8 cellular contexts compared by ENCODE assay signal in the genomic region with DNA sequence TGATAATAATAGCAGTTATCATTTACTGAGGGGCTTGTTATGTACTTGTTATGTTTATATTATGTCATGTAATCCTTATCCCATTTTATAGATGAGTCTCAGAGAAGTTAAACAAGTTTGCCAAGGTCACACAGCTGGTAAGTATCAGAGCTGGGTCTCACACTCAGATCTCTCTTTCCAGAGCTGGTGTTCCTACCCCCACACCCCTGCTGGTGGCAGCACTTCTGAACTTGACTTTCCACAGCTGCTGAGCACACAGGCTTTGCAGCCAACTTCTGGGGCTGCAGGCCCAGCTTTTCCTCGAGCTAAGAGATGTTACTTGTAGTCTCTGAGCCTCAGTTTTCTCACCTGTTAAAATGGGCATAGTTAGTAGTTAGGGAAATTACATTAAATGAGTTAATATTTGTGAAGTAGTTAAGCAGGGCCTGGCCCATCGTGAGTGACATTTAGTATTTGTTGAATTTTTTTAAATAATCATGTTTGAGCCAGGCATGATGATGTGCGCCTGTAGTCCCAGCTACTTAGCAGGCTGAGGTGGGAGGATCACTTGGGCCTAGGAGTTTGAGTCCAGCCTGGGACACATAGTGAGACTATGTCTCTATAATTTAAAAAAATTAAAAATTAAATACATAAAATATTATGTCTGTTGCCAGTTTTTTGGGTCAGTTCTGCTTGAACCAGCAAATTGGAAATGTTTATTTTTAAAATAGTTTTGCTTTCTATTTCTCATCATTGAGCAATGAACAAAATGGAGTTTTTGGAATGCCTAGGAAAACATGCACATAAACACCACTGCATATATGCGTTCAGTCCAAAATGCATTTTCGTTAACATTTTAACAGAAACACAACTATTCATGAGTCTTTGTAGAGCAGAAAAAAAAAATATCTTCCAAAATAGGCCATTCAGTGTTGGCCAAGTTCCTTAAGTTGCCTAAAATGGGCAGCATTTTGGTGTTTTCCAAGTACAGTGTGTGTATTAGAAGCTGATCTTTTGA.
A peak's percentile ranks its signal among the peaks of the same experiment; 100 is the strongest.
DNase-seq lines count a peak whose midpoint lies in the region; ATAC-seq and TF ChIP-seq lines count a peak whose summit lies in the region.

No MANE protein-coding gene starts in this region.

- H3K27me3 Mint-ChIP-seq in natural killer cell treated with Interleukin-12 subunit alpha and Interleukin-12 subunit beta and Interleukin-15 and Interleukin-18, amount 100 ng/mL, for 72 hours: peaks cover 0 to 2% of the 10 kb centered on the region in 2 donors

- TF ChIP-seq CTCF in GM13977 (IDR thresholded peaks at IDR 0.05; ENCODE audit: extremely low read depth, insufficient read depth, missing control alignments): peak; percentile 28
- peak; percentile 76 for TF ChIP-seq CTCF in fibroblast of mammary gland (conservative IDR thresholded peaks at IDR 0.05; ENCODE audit: control insufficient read depth, insufficient read depth, low read depth, low read length)
- TF ChIP-seq CTCF in psoas muscle (IDR thresholded peaks at IDR 0.05): peak; percentile 25

- H3K4me1 Mint-ChIP-seq in natural killer cell treated with Interleukin-12 subunit alpha and Interleukin-12 subunit beta and Interleukin-15 and Interleukin-18, amount 100 ng/mL, for 72 hours (ENCODE audit: low read depth in 2 of 2): no peaks in the 10 kb centered on the region

- no peaks in the 10 kb centered on the region for H3K9me3 Mint-ChIP-seq in natural killer cell treated with Interleukin-12 subunit alpha and Interleukin-12 subunit beta and Interleukin-15 and Interleukin-18, amount 100 ng/mL, for 72 hours

- H3K36me3 ChIP-seq in psoas muscle (ENCODE audit: insufficient read depth in 1 of 2, low read depth in 1 of 2): no peaks in the 10 kb centered on the region

- H3K9me3 ChIP-seq in psoas muscle: no peaks in the 10 kb centered on the region

- in situ Hi-C loops in GM13977 (cut with MboI; ENCODE audit: low pct_unique_long_range_greater_than_20kb, low sequenced_read_pairs, unreplicated experiment): no loop called here

- H3K4me3 ChIP-seq in fibroblast of mammary gland (ENCODE audit: control insufficient read depth, low read depth, low read length) (no peak overlapping the region), psoas muscle (no peak overlapping the region)

- no peak overlapping the region for H3K27ac ChIP-seq in psoas muscle

- ATAC-seq in psoas muscle: peak in 2 of 4 donors; percentile 40 to 53
- ATAC-seq in natural killer cell treated with Interleukin-12 subunit alpha and Interleukin-12 subunit beta and Interleukin-15 and Interleukin-18, amount 100 ng/mL, for 72 hours: no peak

- intact Hi-C loops in psoas muscle (cut with DNase I): loop anchor here in 1 of 2 donors (1.0 kb wide), 1 partner anchor 62 kb away; no protein-coding TSS in a partner anchor

- H3K36me3 Mint-ChIP-seq in natural killer cell treated with Interleukin-12 subunit alpha and Interleukin-12 subunit beta and Interleukin-15 and Interleukin-18, amount 100 ng/mL, for 72 hours: no peaks in the 10 kb centered on the region

- DNase-seq in GM13977 (ENCODE audit: low spot score): no peak
- peak; percentile 45 for DNase-seq in RKO (ENCODE audit: low spot score)
- peak; percentile 74 for DNase-seq in fibroblast of mammary gland (ENCODE audit: low read depth)
- DNase-seq in psoas muscle: peak in 1 of 2 donors; percentile 42
- DNase-seq in pons (ENCODE audit: low spot score): no peak
- no peak for DNase-seq in globus pallidus (ENCODE audit: low spot score)
- no peak for DNase-seq in natural killer cell treated with Interleukin-12 subunit alpha and Interleukin-12 subunit beta and Interleukin-15 and Interleukin-18, amount 100 ng/mL, for 72 hours (ENCODE audit: low spot score)
- DNase-seq in NCI-H128 (lab: John Stamatoyannopoulos, UW; ENCODE audit: unreplicated experiment): no peak

- H3K4me1 ChIP-seq in psoas muscle: no peaks in the 10 kb centered on the region

- H3K27me3 ChIP-seq in psoas muscle (ENCODE audit: insufficient read depth in 3 of 3, low read length in 2 of 3): no peaks in the 10 kb centered on the region

- 74 to 80% (median 78%) methylated on average over 5 of the region's 5 CpGs for WGBS in psoas muscle, 3 donors

- H3K4me3 Mint-ChIP-seq in natural killer cell treated with Interleukin-12 subunit alpha and Interleukin-12 subunit beta and Interleukin-15 and Interleukin-18, amount 100 ng/mL, for 72 hours: no peak overlapping the region

- H3K27ac Mint-ChIP-seq in natural killer cell treated with Interleukin-12 subunit alpha and Interleukin-12 subunit beta and Interleukin-15 and Interleukin-18, amount 100 ng/mL, for 72 hours: no peak overlapping the region

Comparison
In these comparisons a context has a peak if more than half of its experiments do, and no peak if none do; other contexts are left out.
1. DNase-seq: peak in RKO (single experiment) and fibroblast of mammary gland (single experiment); none in GM13977 (single experiment), pons (single experiment), globus pallidus (single experiment), natural killer cell treated with Interleukin-12 subunit alpha and Interleukin-12 subunit beta and Interleukin-15 and Interleukin-18, amount 100 ng/mL, for 72 hours (single experiment) and NCI-H128 (single experiment).
2. CTCF ChIP-seq: peak in every context shown above with its lines; median percentile 76 in fibroblast of mammary gland; 28 in GM13977; 25 in psoas muscle.